Comparison of ENCODE assay signal across 12 cellular contexts in genomic region chr14:100548295-100548655, GRCh38. TPM values are rescaled to one million over a fixed set of nuclear protein-coding genes. Genes with fewer than 3 reads are reported as not detected.
DNase-seq lines count a peak whose midpoint lies in the region; ATAC-seq and TF ChIP-seq lines count a peak whose summit lies in the region.
"Had no signal": no experiment of that assay in that cellular context is flagged by ENCODE, and none has a peak within 500 bp of the region (broad histone marks: within the 10 kb centered on the region; RNA-seq: fewer than 3 reads in every experiment).

No MANE protein-coding gene starts in this region.

- peak overlapping the region; percentile 94 for H3K4me2 ChIP-seq in HCT116 (ENCODE audit: low read length)

- no TSS peak for BruUV-seq in HCT116 (replicated peaks; lab: Mats Ljungman, UMichigan)

- no peak overlapping the region; a peak in 1 of 4 replicates for H3K4me3 ChIP-seq in HCT116 (replicated peaks in 1 of 2; ENCODE audit: low read depth in 1 of 2, low read length in 2 of 2)

- no peaks in the 10 kb centered on the region for H3K36me3 ChIP-seq in HCT116 (ENCODE audit: control insufficient read depth in 1 of 2, insufficient read depth in 2 of 2, low read length in 2 of 2)

- H3K9me2 ChIP-seq in HCT116 (ENCODE audit: insufficient read depth), result no peaks in the 10 kb centered on the region

- H2AFZ ChIP-seq in HCT116 (ENCODE audit: low read depth, low read length, poor library complexity, severe bottlenecking), result no peak overlapping the region

- CTCF ChIA-PET in HCT116 (lab: Charles Lee), result no interaction called here

- TF ChIP-seq RAD21 in HCT116 (IDR thresholded peaks at IDR 0.05; ENCODE audit: low read depth), result no peak

- peak overlapping the region; percentile 92 for H3K27ac ChIP-seq in HCT116 (ENCODE audit: low read depth, low read length)

- RAD21 ChIA-PET in HCT116 (lab: Charles Lee; ENCODE audit: low non-redundant PET in 1 of 2, low total read pairs in 2 of 2, uncharacterized antibody in 2 of 2, unreplicated experiment in 2 of 2), result no interaction called here

- H3K4me1 ChIP-seq in HCT116 (ENCODE audit: control insufficient read depth in 1 of 2, insufficient read depth in 2 of 2, low read length in 2 of 2), result peaks cover 26 to 39% of the 10 kb centered on the region in 2 experiments

- H3K4me3 Mint-ChIP-seq in CD14-positive monocyte (no peak overlapping the region), naive B cell (peak overlapping the region; percentile 54 to 89 (median 72))
- H3K4me3 Mint-ChIP-seq in activated naive CD8-positive, alpha-beta T cell treated with anti-CD3 and anti-CD28 coated beads, Interleukin-2, amount 10 ng/mL, durations not matched to agents 7 days and 5 days, result peak overlapping the region; percentile 82
- H3K4me3 Mint-ChIP-seq: activated B cell treated with CpG ODN at 0.5 μM for 24 hours, type B pancreatic cell had no signal

- POLR2A ChIA-PET in HCT116 (lab: Charles Lee), result interaction anchor here (1.4 kb wide), 1 partner anchor 110 kb away, joined by 3 read pairs; no protein-coding TSS in a partner anchor
- POLR2A ChIA-PET in activated naive CD8-positive, alpha-beta T cell treated with anti-CD3 and anti-CD28 coated beads, Interleukin-2, amount 10 ng/mL, durations not matched to agents 7 days and 5 days (lab: Charles Lee), result interaction anchor here (3.0 kb wide), 1 partner anchor 97 kb away, joined by 15 read pairs; no protein-coding TSS in a partner anchor

- H3K79me2 ChIP-seq in HCT116 (ENCODE audit: insufficient read depth, low read length), result no peaks in the 10 kb centered on the region

- TF ChIP-seq CTCF in CD14-positive monocyte (IDR thresholded peaks at IDR 0.05) (no peak), HCT116 (IDR thresholded peaks at IDR 0.05 in 2 of 3, conservative IDR thresholded peaks at IDR 0.05 in 1 of 3; ENCODE audit: borderline replicate concordance in 1 of 3, insufficient read depth in 1 of 3, low read depth in 2 of 3, low read length in 2 of 3) (no peak)

- no peaks in the 10 kb centered on the region for H4K20me1 ChIP-seq in HCT116 (ENCODE audit: insufficient read depth)

- H3K36me3 Mint-ChIP-seq in CD14-positive monocyte (no peaks in the 10 kb centered on the region), naive B cell (no peaks in the 10 kb centered on the region)
- H3K36me3 Mint-ChIP-seq in activated naive CD8-positive, alpha-beta T cell treated with anti-CD3 and anti-CD28 coated beads, Interleukin-2, amount 10 ng/mL, durations not matched to agents 7 days and 5 days, result no peaks in the 10 kb centered on the region
- H3K36me3 Mint-ChIP-seq: type B pancreatic cell had no signal

- peak overlapping the region; percentile 33 to 99 (median 94) for H3K27ac Mint-ChIP-seq in CD14-positive monocyte
- peak overlapping the region; percentile 93 for H3K27ac Mint-ChIP-seq in activated naive CD8-positive, alpha-beta T cell treated with anti-CD3 and anti-CD28 coated beads, Interleukin-2, amount 10 ng/mL, durations not matched to agents 7 days and 5 days
- H3K27ac Mint-ChIP-seq in naive B cell, result peak overlapping the region in 4 of 6 donors; percentile 62 to 83 (median 74)
- H3K27ac Mint-ChIP-seq: activated B cell treated with CpG ODN at 0.5 μM for 24 hours, type B pancreatic cell had no signal

- DNase-seq in CD14-positive monocyte (ENCODE audit: low spot score) (no peak), HCT116 (ENCODE audit: low read depth, low spot score) (no peak), naive B cell (no peak), foreskin melanocyte (no peak), sciatic nerve (ENCODE audit: low spot score) (no peak), GM19238 (ENCODE audit: insufficient read length, low spot score) (no peak)
- no peak for DNase-seq in activated naive CD8-positive, alpha-beta T cell treated with anti-CD3 and anti-CD28 coated beads, Interleukin-2, amount 10 ng/mL, durations not matched to agents 7 days and 5 days
- DNase-seq: activated B cell treated with CpG ODN at 0.5 μM for 24 hours, BE2C, NCI-H1048 had no signal

- H3K27me3 Mint-ChIP-seq in CD14-positive monocyte (ENCODE audit: low read depth in 3 of 3) (peaks cover 6 to 26% (median 21%) of the 10 kb centered on the region in 3 donors), naive B cell (no peaks in the 10 kb centered on the region)
- peaks cover 1% of the 10 kb centered on the region for H3K27me3 Mint-ChIP-seq in activated naive CD8-positive, alpha-beta T cell treated with anti-CD3 and anti-CD28 coated beads, Interleukin-2, amount 10 ng/mL, durations not matched to agents 7 days and 5 days
- H3K27me3 Mint-ChIP-seq: type B pancreatic cell had no signal

- H3K9me3 ChIP-seq in HCT116 (ENCODE audit: control insufficient read depth in 1 of 2, insufficient read depth in 1 of 2, low read depth in 1 of 2, low read length in 2 of 2), result no peaks in the 10 kb centered on the region
- H3K9me3 ChIP-seq: BE2C had no signal

- ATAC-seq in HCT116, result no peak
- no peak for ATAC-seq in activated naive CD8-positive, alpha-beta T cell treated with anti-CD3 and anti-CD28 coated beads, Interleukin-2, amount 10 ng/mL, durations not matched to agents 7 days and 5 days (ENCODE audit: low read depth)
- ATAC-seq in naive B cell (ENCODE audit: low read depth in 2 of 2), result no peak
- ATAC-seq in GM18867 (IDR thresholded peaks at IDR 0.05; ENCODE audit: unreplicated experiment), result no peak
- no peak for ATAC-seq in sciatic nerve

- H3K4me1 Mint-ChIP-seq in CD14-positive monocyte (peaks cover 41% of the 10 kb centered on the region), naive B cell (peaks cover 30 to 33% (median 30%) of the 10 kb centered on the region in 3 donors)
- peaks cover 24% of the 10 kb centered on the region for H3K4me1 Mint-ChIP-seq in activated naive CD8-positive, alpha-beta T cell treated with anti-CD3 and anti-CD28 coated beads, Interleukin-2, amount 10 ng/mL, durations not matched to agents 7 days and 5 days

- intact Hi-C loops in CD14-positive monocyte (cut with micrococcal nuclease) (loop anchor here (5.0 to 10.0 kb wide), 3 partner anchors 69 to 163 kb away; no protein-coding TSS in a partner anchor), HCT116 (cut with micrococcal nuclease) (loop anchor here (10.0 kb wide), 1 partner anchor 133 kb away; no protein-coding TSS in a partner anchor), sciatic nerve (cut with DNase I) (no loop called here)

- H3K9me3 Mint-ChIP-seq in CD14-positive monocyte, result peaks cover 0 to 3% (median 0%) of the 10 kb centered on the region in 7 donors
- no peaks in the 10 kb centered on the region for H3K9me3 Mint-ChIP-seq in activated naive CD8-positive, alpha-beta T cell treated with anti-CD3 and anti-CD28 coated beads, Interleukin-2, amount 10 ng/mL, durations not matched to agents 7 days and 5 days
- no peaks in the 10 kb centered on the region for H3K9me3 Mint-ChIP-seq in naive B cell
- H3K9me3 Mint-ChIP-seq: activated B cell treated with CpG ODN at 0.5 μM for 24 hours, type B pancreatic cell had no signal

- H3K27me3 ChIP-seq in HCT116 (ENCODE audit: insufficient read depth, low read length), result no peaks in the 10 kb centered on the region
- H3K27me3 ChIP-seq: BE2C had no signal

- no peak for TF ChIP-seq POLR2A in HCT116 (IDR thresholded peaks at IDR 0.05; ENCODE audit: borderline replicate concordance, extremely low read depth, insufficient read depth, insufficient read length)

- peak overlapping the region; percentile 76 for H3K9ac ChIP-seq in HCT116 (ENCODE audit: low read length)

TF ChIP-seq in HCT116, 20 proteins besides CTCF, POLR2A, EP300 and RAD21 (continues in another document):
- TF ChIP-seq POLR2AphosphoS5 (IDR thresholded peaks at IDR 0.05; ENCODE audit: low read depth, low read length) (no peak), SIN3A (IDR thresholded peaks at IDR 0.05; ENCODE audit: low read depth) (no peak), ELF1 (IDR thresholded peaks at IDR 0.05; ENCODE audit: borderline replicate concordance, low read depth) (no peak), ZBTB33 (IDR thresholded peaks at IDR 0.05; ENCODE audit: extremely low read depth, insufficient replicate concordance, low read length) (no peak), SRF (IDR thresholded peaks at IDR 0.05; ENCODE audit: low read depth) (no peak), ZNF274 (IDR thresholded peaks at IDR 0.05; ENCODE audit: low read depth, low read length) (no peak), EZH2 (IDR thresholded peaks at IDR 0.05) (no peak), ATF3 (IDR thresholded peaks at IDR 0.05) (no peak), CBX3 (IDR thresholded peaks at IDR 0.05; ENCODE audit: low read depth) (no peak)

RNA-seq across cellular contexts. Expression of gene BEGAIN, which starts 38.9 kb away (rescaled TPM):
- polyA plus RNA-seq in CD14-positive monocyte, result under 1 TPM in 1 of 2 donors, not detected in 1; 0.25 TPM
- total RNA-seq in HCT116 (2021; ENCODE audit: unreplicated experiment), result 8.5 TPM
- 7.8 and 8.5 TPM in 2 replicates for polyA plus RNA-seq in HCT116 (2012)
- 1 to 10 TPM; 1.5 to 2.3 TPM for total RNA-seq in activated naive CD8-positive, alpha-beta T cell treated with anti-CD3 and anti-CD28 coated beads, Interleukin-2, amount 10 ng/mL, durations not matched to agents 7 days and 5 days
- polyA plus RNA-seq in naive B cell (ENCODE audit: low read depth in 6 of 6), result 1 to 10 TPM in 1 of 6 donors, under 1 TPM in 2, not detected in 3; 0.55 to 1.2 (median 0.92) TPM
- 12.3 TPM for total RNA-seq in sciatic nerve
- total RNA-seq: activated B cell treated with CpG ODN at 0.5 μM for 24 hours had no signal

Comparison
In these comparisons a context has a peak if more than half of its experiments do, and no peak if none do; other contexts are left out.
1. H3K4me3 Mint-ChIP-seq: peak in activated naive CD8-positive, alpha-beta T cell treated with anti-CD3 and anti-CD28 coated beads, Interleukin-2, amount 10 ng/mL, durations not matched to agents 7 days and 5 days (single experiment) and naive B cell (8 of 8); none in CD14-positive monocyte (0 of 2).
2. Peak in every context shown above with its lines, with median percentiles within 50 percentile points of each other: H3K27ac Mint-ChIP-seq.